In genomic region chr2:148258124-148258523, GRCh38 we compare ENCODE assay signal across 8 cellular contexts.
"Had no signal": no experiment of that assay in that cellular context is flagged by ENCODE, and none has a peak within 500 bp of the region (broad histone marks: within the 10 kb centered on the region; RNA-seq: fewer than 3 reads in every experiment).

No MANE protein-coding gene starts in this region.

- DNase-seq: H7, HFFc6 had no signal

- H3K4me3 Mint-ChIP-seq: GM23338, HFFc6, IgD-negative memory B cell had no signal

- H3K27me3 Mint-ChIP-seq: IgD-negative memory B cell had no signal

- H3K4me1 ChIP-seq: HAP-1 had no signal

- H2AFZ ChIP-seq: GM23338 had no signal

- H3K36me3 ChIP-seq: HAP-1 had no signal

- H3K4me2 ChIP-seq: GM23338 had no signal

- H3K27ac Mint-ChIP-seq: GM23338, HFFc6, IgD-negative memory B cell had no signal

- ATAC-seq: GM23338, HCT116, HepG2 had no signal

- H3K4me3 ChIP-seq: GM23338, HAP-1 had no signal

- H3K4me1 Mint-ChIP-seq: GM23338, IgD-negative memory B cell had no signal

- H3K27ac ChIP-seq: HL-60 had no signal
